ENCODE assay signal across 11 cellular contexts in genomic region chr22:49783036-49783746, GRCh38.
"Had no signal": no experiment of that assay in that cellular context is flagged by ENCODE, and none has a peak within 500 bp of the region (broad histone marks: within the 10 kb centered on the region; RNA-seq: fewer than 3 reads in every experiment).

No MANE protein-coding gene starts in this region.

- ATAC-seq: gastroesophageal sphincter; naive thymus-derived CD4-positive, alpha-beta T cell had no signal

- H3K27ac Mint-ChIP-seq: activated B cell treated with CpG ODN at 0.5 μM for 24 hours; activated CD4-positive, alpha-beta T cell treated with anti-CD3 and anti-CD28 coated beads, Interleukin-2, amount 10 ng/mL, durations not matched to agents 7 days and 5 days had no signal

- H3K27me3 ChIP-seq: colonic mucosa, gastroesophageal sphincter, transverse colon had no signal

- H3K4me3 Mint-ChIP-seq: activated B cell treated with CpG ODN at 0.5 μM for 24 hours; activated CD4-positive, alpha-beta T cell treated with anti-CD3 and anti-CD28 coated beads, Interleukin-2, amount 10 ng/mL, durations not matched to agents 7 days and 5 days; naive thymus-derived CD4-positive, alpha-beta T cell had no signal

- DNase-seq: activated B cell treated with CpG ODN at 0.5 μM for 24 hours; activated CD4-positive, alpha-beta T cell treated with anti-CD3 and anti-CD28 coated beads, Interleukin-2, amount 10 ng/mL, durations not matched to agents 7 days and 5 days; activated naive CD4-positive, alpha-beta T cell treated with anti-CD3 and anti-CD28 coated beads, Interleukin-2, amount 50 U/mL, for 16 hours; colonic mucosa; effector CD4-positive, alpha-beta T cell; mammary epithelial cell; stimulated activated CD4-positive, alpha-beta T cell treated with anti-CD3 and anti-CD28 coated beads, Interleukin-4, amount 100 ng/mL, for 24 hours; transverse colon had no signal

- H3K27me3 Mint-ChIP-seq: activated B cell treated with CpG ODN at 0.5 μM for 24 hours; activated CD4-positive, alpha-beta T cell treated with anti-CD3 and anti-CD28 coated beads, Interleukin-2, amount 10 ng/mL, durations not matched to agents 7 days and 5 days; naive thymus-derived CD4-positive, alpha-beta T cell had no signal

- H3K27ac ChIP-seq: colonic mucosa, epithelial cell of prostate, gastroesophageal sphincter, transverse colon had no signal

- H3K4me1 ChIP-seq: colonic mucosa had no signal

- H3K9me3 ChIP-seq: colonic mucosa, gastroesophageal sphincter, transverse colon had no signal

- H3K9me3 Mint-ChIP-seq: activated B cell treated with CpG ODN at 0.5 μM for 24 hours; activated CD4-positive, alpha-beta T cell treated with anti-CD3 and anti-CD28 coated beads, Interleukin-2, amount 10 ng/mL, durations not matched to agents 7 days and 5 days; naive thymus-derived CD4-positive, alpha-beta T cell had no signal

- H3K4me3 ChIP-seq: colonic mucosa, gastroesophageal sphincter, transverse colon had no signal
